In the genomic region with DNA sequence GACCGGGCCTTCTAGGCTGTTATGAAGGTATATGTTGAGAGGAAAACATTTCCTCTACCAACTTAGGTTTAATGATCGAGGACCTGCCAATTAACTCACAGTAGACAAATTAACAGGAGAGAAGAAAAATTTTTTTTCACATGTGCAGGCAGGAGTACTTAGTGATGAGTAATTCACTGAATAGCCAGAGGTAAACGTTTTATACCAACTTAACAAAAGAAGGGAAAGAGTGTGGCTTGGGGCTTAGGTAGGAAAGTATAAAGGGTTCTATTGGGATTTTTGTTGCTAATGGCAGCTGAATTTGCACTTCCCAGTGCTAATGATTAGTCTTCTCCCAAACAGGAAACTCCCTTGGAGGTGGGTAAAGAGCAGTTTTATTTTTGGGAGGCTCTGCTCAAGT, we compare ENCODE assay signal across 27 cellular contexts.
"Had no signal": no experiment of that assay in that cellular context is flagged by ENCODE, and none has a peak within 500 bp of the region (broad histone marks: within the 10 kb centered on the region; RNA-seq: fewer than 3 reads in every experiment).

No MANE protein-coding gene starts in this region.

- H3K9me3 ChIP-seq: left lung, lower lobe of right lung, mucosa of descending colon, pancreas, prostate gland, testis, thyroid gland, transverse colon, uterus had no signal

- H3K27ac Mint-ChIP-seq: natural killer cell treated with Interleukin-12 subunit alpha and Interleukin-12 subunit beta and Interleukin-15 and Interleukin-18, amount 100 ng/mL, for 72 hours; stimulated activated naive B cell treated with anti-CD40 and anti-IgM and Interleukin-4, amounts not matched to agents 10 μg/mL and 1 μg/mL and 100 μg/mL, for 72 hours had no signal

- H3K36me3 ChIP-seq: left lung, lower lobe of right lung, pancreas, prostate gland, stomach, thyroid gland, transverse colon, uterus had no signal

- H3K4me1 ChIP-seq: left lung, lower lobe of right lung, pancreas, prostate gland, stomach, testis, thyroid gland, transverse colon, uterus had no signal

- H3K4me1 Mint-ChIP-seq: naive thymus-derived CD4-positive, alpha-beta T cell; stimulated activated naive B cell treated with anti-CD40 and anti-IgM and Interleukin-4, amounts not matched to agents 10 μg/mL and 1 μg/mL and 100 μg/mL, for 72 hours had no signal

- FAIRE-seq: kidney, pancreas had no signal

- H3K27me3 ChIP-seq: left lung, pancreas, stomach, testis, thyroid gland, transverse colon, uterus had no signal

- H3K9me3 Mint-ChIP-seq: natural killer cell treated with Interleukin-12 subunit alpha and Interleukin-12 subunit beta and Interleukin-15 and Interleukin-18, amount 100 ng/mL, for 72 hours had no signal

- DNase-seq: hippocampal formation; kidney; left colon; left lung; lower lobe of right lung; mesendoderm; midbrain; mucosa of descending colon; naive thymus-derived CD4-positive, alpha-beta T cell; pancreas; posterior cingulate gyrus; retina; right cardiac atrium; stimulated activated CD4-positive, alpha-beta T cell treated with anti-CD3 and anti-CD28 coated beads, Interleukin-12 subunit alpha, Interleukin-12 subunit beta, amount 100 ng/mL, for 4 hours; stimulated activated CD4-positive, alpha-beta T cell treated with anti-CD3 and anti-CD28 coated beads, Interleukin-15, amount 100 ng/mL, for 24 hours; stimulated activated CD4-positive, alpha-beta T cell treated with anti-CD3 and anti-CD28 coated beads, Interleukin-2, amount 100 ng/mL, for 24 hours; stimulated activated CD4-positive, alpha-beta T cell treated with anti-CD3 and anti-CD28 coated beads, Interleukin-4, amount 100 ng/mL, for 1 hour; stimulated activated naive B cell treated with anti-CD40 and anti-IgM and Interleukin-4, amounts not matched to agents 10 μg/mL and 1 μg/mL and 100 μg/mL, for 72 hours; stimulated activated naive CD8-positive, alpha-beta T cell treated with anti-CD3 and anti-CD28 coated beads, Interleukin-15, Interleukin-2, amounts not matched to agents 100 U/mL and 50 U/mL, for 24 hours; stomach; testis; thyroid gland; transverse colon; uterus had no signal

- H3K4me3 ChIP-seq: left lung, lower lobe of right lung, mucosa of descending colon, pancreas, prostate gland, skin epidermis, stomach, testis, thyroid gland, transverse colon, uterus had no signal

- H3K27ac ChIP-seq: left lung, lower lobe of right lung, pancreas, prostate gland, skin epidermis, stomach, testis, thyroid gland, transverse colon, uterus had no signal

- H3K4me3 Mint-ChIP-seq: naive thymus-derived CD4-positive, alpha-beta T cell; natural killer cell treated with Interleukin-12 subunit alpha and Interleukin-12 subunit beta and Interleukin-15 and Interleukin-18, amount 100 ng/mL, for 72 hours; stimulated activated naive B cell treated with anti-CD40 and anti-IgM and Interleukin-4, amounts not matched to agents 10 μg/mL and 1 μg/mL and 100 μg/mL, for 72 hours had no signal

- H3K36me3 Mint-ChIP-seq: naive thymus-derived CD4-positive, alpha-beta T cell; natural killer cell treated with Interleukin-12 subunit alpha and Interleukin-12 subunit beta and Interleukin-15 and Interleukin-18, amount 100 ng/mL, for 72 hours; stimulated activated naive B cell treated with anti-CD40 and anti-IgM and Interleukin-4, amounts not matched to agents 10 μg/mL and 1 μg/mL and 100 μg/mL, for 72 hours had no signal

- H3K27me3 Mint-ChIP-seq: stimulated activated naive B cell treated with anti-CD40 and anti-IgM and Interleukin-4, amounts not matched to agents 10 μg/mL and 1 μg/mL and 100 μg/mL, for 72 hours had no signal
